13 cellular contexts compared by ENCODE assay signal in the genomic region with DNA sequence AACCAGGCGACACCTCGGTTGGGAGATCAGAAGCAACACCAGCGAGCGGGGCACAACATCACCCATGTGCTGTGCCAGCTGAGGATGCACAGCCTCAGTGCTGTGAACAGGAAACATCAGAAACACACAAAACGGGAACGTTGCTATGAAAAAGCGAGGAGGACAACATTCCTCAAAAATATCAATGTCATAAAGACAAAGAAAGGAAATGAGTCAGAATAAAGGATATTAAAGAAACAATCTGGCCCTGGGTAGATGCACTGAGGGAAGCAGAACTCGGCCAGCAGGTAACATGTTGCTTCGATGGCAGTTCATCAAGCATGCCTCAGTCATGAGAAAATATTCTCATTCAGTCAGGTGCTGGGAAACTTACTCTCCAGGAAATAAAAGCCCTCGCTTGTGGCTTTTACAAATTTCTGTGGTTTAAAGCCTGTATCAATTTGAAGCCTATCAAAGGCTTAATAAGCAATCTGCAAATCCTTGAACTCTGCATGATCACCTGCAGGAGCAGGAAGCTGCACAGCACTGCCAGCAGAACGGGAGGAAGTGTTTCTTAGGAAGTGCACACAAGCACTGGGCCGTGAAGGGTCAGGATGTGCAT.
DNase-seq lines count a peak whose midpoint lies in the region; ATAC-seq and TF ChIP-seq lines count a peak whose summit lies in the region.
"Had no signal": no experiment of that assay in that cellular context is flagged by ENCODE, and none has a peak within 500 bp of the region (broad histone marks: within the 10 kb centered on the region; RNA-seq: fewer than 3 reads in every experiment).

No MANE protein-coding gene starts in this region.

- H3K4me1 Mint-ChIP-seq in CD4-positive, alpha-beta T cell (ENCODE audit: low read depth) = peaks cover 42% of the 10 kb centered on the region
- peaks cover 10 to 25% of the 10 kb centered on the region in 2 experiments for H3K4me1 Mint-ChIP-seq in H9
- peaks cover 17% of the 10 kb centered on the region for H3K4me1 Mint-ChIP-seq in activated T-helper 17 cell treated with anti-CD3 and anti-CD28 coated beads, Interleukin-2, amount 50 U/mL, for 72 hours

- H3K27ac ChIP-seq in CD4-positive, alpha-beta T cell (ENCODE audit: low read depth, low read length) = no peak overlapping the region
- H3K27ac ChIP-seq in H9 (ENCODE audit: insufficient read length, low read depth, low read length) = no peak overlapping the region
- H3K27ac ChIP-seq: heart left ventricle, suprapubic skin had no signal

- H4K5ac ChIP-seq in H9 (ENCODE audit: insufficient read length, low read depth, low read length) = no peak overlapping the region

- no peak overlapping the region for H2AK5ac ChIP-seq in H9 (ENCODE audit: insufficient read length, low read length)

- WGBS in H9 (ENCODE audit: extremely low coverage, insufficient read length, low lambda C conversion rate) = no CpG with 5 or more reads among the region's 12 CpGs

- no peak overlapping the region for H3K18ac ChIP-seq in H9 (ENCODE audit: insufficient read length, low read depth, low read length)

- H3K9me3 Mint-ChIP-seq in CD4-positive, alpha-beta T cell = no peaks in the 10 kb centered on the region
- no peaks in the 10 kb centered on the region; a peak in 1 of 5 replicates for H3K9me3 Mint-ChIP-seq in H9
- H3K9me3 Mint-ChIP-seq in activated T-helper 17 cell treated with anti-CD3 and anti-CD28 coated beads, Interleukin-2, amount 50 U/mL, for 72 hours = no peaks in the 10 kb centered on the region

- no peak overlapping the region for H2BK12ac ChIP-seq in H9 (ENCODE audit: insufficient read length, low read depth, low read length)

- H4K8ac ChIP-seq in H9 (replicated peaks; ENCODE audit: insufficient read length, low read depth, low read length) = no peak overlapping the region

- no peaks in the 10 kb centered on the region for H3K27me3 Mint-ChIP-seq in CD4-positive, alpha-beta T cell
- H3K27me3 Mint-ChIP-seq in H9 (ENCODE audit: low read depth) = no peaks in the 10 kb centered on the region
- no peaks in the 10 kb centered on the region for H3K27me3 Mint-ChIP-seq in activated T-helper 17 cell treated with anti-CD3 and anti-CD28 coated beads, Interleukin-2, amount 50 U/mL, for 72 hours

- H4K91ac ChIP-seq in H9 (ENCODE audit: insufficient read length, low read depth, low read length) = no peak overlapping the region

- peak overlapping the region; percentile 26 for H3K4me3 Mint-ChIP-seq in CD4-positive, alpha-beta T cell
- H3K4me3 Mint-ChIP-seq in H9 = no peak overlapping the region
- H3K4me3 Mint-ChIP-seq in activated T-helper 17 cell treated with anti-CD3 and anti-CD28 coated beads, Interleukin-2, amount 50 U/mL, for 72 hours = peak overlapping the region; percentile 38

- H3K36me3 Mint-ChIP-seq in CD4-positive, alpha-beta T cell (ENCODE audit: low read depth) = no peaks in the 10 kb centered on the region
- H3K36me3 Mint-ChIP-seq in H9 (ENCODE audit: insufficient read depth in 1 of 3, low read depth in 3 of 3) = peaks cover 28 to 64% (median 61%) of the 10 kb centered on the region in 3 experiments
- no peaks in the 10 kb centered on the region for H3K36me3 Mint-ChIP-seq in activated T-helper 17 cell treated with anti-CD3 and anti-CD28 coated beads, Interleukin-2, amount 50 U/mL, for 72 hours (ENCODE audit: low read depth)

- no peak for TF ChIP-seq CTCF in CD4-positive, alpha-beta T cell (IDR thresholded peaks at IDR 0.05)
- no peak for TF ChIP-seq CTCF in H9 (conservative IDR thresholded peaks at IDR 0.05)

- no peaks in the 10 kb centered on the region for H3K9me3 ChIP-seq in CD4-positive, alpha-beta T cell (ENCODE audit: control insufficient read depth, low read length)
- H3K9me3 ChIP-seq in H9 (ENCODE audit: control insufficient read depth, low read depth, low read length) = no peaks in the 10 kb centered on the region
- H3K9me3 ChIP-seq: BE2C, heart left ventricle, suprapubic skin had no signal

- H4K20me1 ChIP-seq in H9 (ENCODE audit: control insufficient read depth, insufficient read depth, insufficient read length) = no peaks in the 10 kb centered on the region

- H2BK20ac ChIP-seq in H9 (ENCODE audit: low read depth, low read length, poor library complexity, severe bottlenecking) = no peak overlapping the region

- no peak overlapping the region for H2BK120ac ChIP-seq in H9 (ENCODE audit: low read depth, low read length, poor library complexity, severe bottlenecking)

- no peak overlapping the region for H3K14ac ChIP-seq in H9 (ENCODE audit: insufficient read depth, low read length)

- intact Hi-C loops in CD4-positive, alpha-beta T cell (cut with DNase I, micrococcal nuclease) = no loop called here

- no peak overlapping the region for H2BK15ac ChIP-seq in H9 (ENCODE audit: low read depth, low read length)

- H3K4me1 ChIP-seq in H9 (ENCODE audit: insufficient read depth, low read length) = no peaks in the 10 kb centered on the region; the same call in 1 of the 2 replicates
- H3K4me1 ChIP-seq: BE2C had no signal

- H3T11ph ChIP-seq in H9 (ENCODE audit: low read length) = no peak overlapping the region

- no peaks in the 10 kb centered on the region for H3K79me2 ChIP-seq in H9 (ENCODE audit: insufficient read depth, low read length)

- POLR2A ChIA-PET in CD4-positive, alpha-beta T cell (lab: Charles Lee) = no interaction called here

- DNase-seq in CD4-positive, alpha-beta T cell = no peak
- DNase-seq in H9 (no peak), glomerular visceral epithelial cell (ENCODE audit: extremely low spot score) (peak; percentile 20), DMS114 treated with DMSO at 0.1 percent for 48 hours (lab: John Stamatoyannopoulos, UW; ENCODE audit: unreplicated experiment) (no peak)
- DNase-seq: activated CD8-positive, alpha-beta memory T cell treated with anti-CD3 and anti-CD28 coated beads for 24 hours; activated naive CD4-positive, alpha-beta T cell treated with Interleukin-2 at 50 U/mL for 16 hours; BE2C had no signal

- H3K9ac ChIP-seq in H9 (ENCODE audit: extremely low read depth, insufficient read length, low read length) = no peak overlapping the region

- no peaks in the 10 kb centered on the region for H3K27me3 ChIP-seq in CD4-positive, alpha-beta T cell (ENCODE audit: control insufficient read depth, insufficient read depth, low read length)
- H3K27me3 ChIP-seq in H9 (ENCODE audit: insufficient read depth, low read length) = no peaks in the 10 kb centered on the region
- H3K27me3 ChIP-seq: BE2C, heart left ventricle, suprapubic skin had no signal

- no peak overlapping the region for H3K56ac ChIP-seq in H9 (ENCODE audit: insufficient read length, low read depth, low read length)

- no peak overlapping the region for H2BK5ac ChIP-seq in H9 (ENCODE audit: insufficient read length, low read length)

- no peaks in the 10 kb centered on the region for H3K23me2 ChIP-seq in H9 (ENCODE audit: insufficient read length, low read depth, low read length, poor library complexity, severe bottlenecking)

- H3K4ac ChIP-seq in H9 (ENCODE audit: low read depth, low read length) = no peak overlapping the region

- no peaks in the 10 kb centered on the region for H3K79me1 ChIP-seq in H9 (ENCODE audit: insufficient read depth, low read depth, low read length, poor library complexity, severe bottlenecking)

- ATAC-seq in CD4-positive, alpha-beta T cell (ENCODE audit: poor library complexity) = no peak
- ATAC-seq in activated T-helper 17 cell treated with anti-CD3 and anti-CD28 coated beads, Interleukin-2, amount 50 U/mL, for 72 hours (replicated peaks) = no peak
- ATAC-seq in GM19328 (IDR thresholded peaks at IDR 0.05; ENCODE audit: unreplicated experiment) = no peak
- ATAC-seq in HG03354 (IDR thresholded peaks at IDR 0.05; ENCODE audit: poor library complexity, severe bottlenecking, unreplicated experiment) = no peak
- ATAC-seq: heart left ventricle, left lobe of liver had no signal

- peak overlapping the region; percentile 7 for H3K27ac Mint-ChIP-seq in CD4-positive, alpha-beta T cell
- peak overlapping the region; percentile 1 to 27 (median 7); a peak in 2 of 7 replicates for H3K27ac Mint-ChIP-seq in H9
- peak overlapping the region; percentile 8 for H3K27ac Mint-ChIP-seq in activated T-helper 17 cell treated with anti-CD3 and anti-CD28 coated beads, Interleukin-2, amount 50 U/mL, for 72 hours

- H3K4me2 ChIP-seq in H9 (ENCODE audit: insufficient read depth, insufficient read length, low read length) = no peak overlapping the region

- H2AFZ ChIP-seq in H9 (ENCODE audit: low read length) = no peak overlapping the region

- CTCF ChIA-PET in CD4-positive, alpha-beta T cell (lab: Charles Lee) = no interaction called here

- H3K23ac ChIP-seq in H9 (ENCODE audit: insufficient read length, low read depth, low read length) = no peak overlapping the region

Comparison
In these comparisons a context has a peak if more than half of its experiments do, and no peak if none do; other contexts are left out.
1. H3K4me3 Mint-ChIP-seq: peak in CD4-positive, alpha-beta T cell (single experiment) and activated T-helper 17 cell treated with anti-CD3 and anti-CD28 coated beads, Interleukin-2, amount 50 U/mL, for 72 hours (single experiment); none in H9 (0 of 2).
2. Peak in every context shown above with its lines, with median percentiles within 50 percentile points of each other: H3K27ac Mint-ChIP-seq.